8 cellular contexts compared by ENCODE assay signal in genomic region chr2:153478289-153479261, GRCh38. TPM values are rescaled to one million over a fixed set of nuclear protein-coding genes. Genes with fewer than 3 reads are reported as not detected.
DNase-seq lines count a peak whose midpoint lies in the region; FAIRE-seq and TF ChIP-seq lines count a peak whose summit lies in the region.

RPRM (minus strand) TSS chr2:153478762; CDS start chr2:153478565, 197 bp downstream.

- no peaks in the 10 kb centered on the region for H3K79me2 ChIP-seq in GM23248 (ENCODE audit: insufficient read depth)

- H3K4me2 ChIP-seq in GM23248 (ENCODE audit: unreplicated experiment), result peak within 1 kb of the TSS; percentile 81

- no peak for TF ChIP-seq POLR2A in H54 (IDR thresholded peaks at IDR 0.05; ENCODE audit: low read depth, low read length)

- H2AFZ ChIP-seq in GM23248, result peak within 1 kb of the TSS; percentile 72

- no peaks in the 10 kb centered on the region for H4K20me1 ChIP-seq in GM23248 (ENCODE audit: insufficient read depth)

- H3K27me3 ChIP-seq in GM23248 (replicated peaks; ENCODE audit: insufficient read depth) (peaks cover 50% of the 10 kb centered on the region), iPS DF 6.9 (ENCODE audit: control insufficient read depth, insufficient read depth, low read length) (no peaks in the 10 kb centered on the region)

- peak; percentile 78 for DNase-seq in GM23248
- DNase-seq in LHCN-M2 (ENCODE audit: low read depth), result peak; percentile 41
- DNase-seq in SW480 (ENCODE audit: low spot score), result peak; percentile 61
- peak; percentile 96 for DNase-seq in astrocyte of the hippocampus (ENCODE audit: low read depth, low spot score)
- DNase-seq in iPS DF 6.9 (ENCODE audit: low read depth, low spot score), result no peak
- peak; percentile 71 for DNase-seq in retinal pigment epithelial cell (ENCODE audit: low read depth)
- no peak for DNase-seq in H54 (ENCODE audit: insufficient read length, low spot score)

- WGBS in GM23248 (ENCODE audit: low coverage in 1 of 2, low lambda C conversion rate in 2 of 2, missing lambda C conversion rate in 2 of 2), 2 experiments, result 2 to 4% methylated on average over 86 to 88 of the region's 93 CpGs
- no CpG with 5 or more reads among the region's 93 CpGs for WGBS in iPS DF 6.9 (ENCODE audit: insufficient coverage, insufficient read length)

- H3F3A ChIP-seq in GM23248 (ENCODE audit: insufficient read depth), result no peaks in the 10 kb centered on the region

- H3K4me1 ChIP-seq in ES-I3 (ENCODE audit: insufficient read depth, low read length) (peaks cover 28% of the 10 kb centered on the region), GM23248 (ENCODE audit: insufficient read depth) (0 out of 2 replicates have a peak, but pooled peaks cover 4% of the 10 kb centered on the region), iPS DF 6.9 (ENCODE audit: control insufficient read depth, insufficient read depth, low read length) (peaks cover 2% of the 10 kb centered on the region)

- peak; percentile 81 for TF ChIP-seq CTCF in retinal pigment epithelial cell (conservative IDR thresholded peaks at IDR 0.05; ENCODE audit: low read depth, low read length)

- H3K27ac ChIP-seq in GM23248, result no peak within 1 kb of the TSS
- H3K27ac ChIP-seq in iPS DF 6.9 (ENCODE audit: low read length), result no peak within 1 kb of the TSS

- in situ Hi-C loops in GM23248 (cut with MboI), result no loop called here

- H3K9ac ChIP-seq in ES-I3 (ENCODE audit: low read depth, low read length) (peak within 1 kb of the TSS; percentile 80), GM23248 (no peak within 1 kb of the TSS)

- no peak for FAIRE-seq in H54 (lab: Jason Lieb, UNC)

- H3K36me3 ChIP-seq in ES-I3 (ENCODE audit: insufficient read depth, low read length) (no peaks in the 10 kb centered on the region), GM23248 (ENCODE audit: low read depth) (no peaks in the 10 kb centered on the region), iPS DF 6.9 (ENCODE audit: control insufficient read depth, insufficient read depth, low read length) (no peaks in the 10 kb centered on the region)

- no peaks in the 10 kb centered on the region for H3K9me3 ChIP-seq in ES-I3 (ENCODE audit: control insufficient read depth, insufficient read depth, low read length)
- H3K9me3 ChIP-seq in GM23248 (ENCODE audit: low read depth), result no peaks in the 10 kb centered on the region
- no peaks in the 10 kb centered on the region for H3K9me3 ChIP-seq in iPS DF 6.9 (ENCODE audit: control insufficient read depth, insufficient read depth, low read length)

- no peaks in the 10 kb centered on the region for H3K9me2 ChIP-seq in GM23248 (ENCODE audit: insufficient read depth)

- H3K4me3 ChIP-seq in GM23248 (peak within 1 kb of the TSS; percentile 69), iPS DF 6.9 (ENCODE audit: low read length) (peak within 1 kb of the TSS; percentile 65), retinal pigment epithelial cell (ENCODE audit: low read length) (peak within 1 kb of the TSS; percentile 88)

RNA-seq across cellular contexts. Expression of gene RPRM, which starts in this region (rescaled TPM):
- total RNA-seq in GM23248 (2014; rRNA removed; shearing (Covaris generic)), result not detected in 2 replicates
- not detected in 2 replicates for polyA plus RNA-seq in GM23248 (2016; fragmentation: Nextera tagmentation; extraction: Ambion mirVana)
- not detected in 2 replicates for total RNA-seq in LHCN-M2 (2014; rRNA removed)
- not detected for polyA plus RNA-seq in LHCN-M2 (2012)

Comparison
In these comparisons a context has a peak if more than half of its experiments do, and no peak if none do; other contexts are left out.
1. Peak in DNase-seq, H3K4me3 ChIP-seq and H3K4me2 ChIP-seq in GM23248; RNA of the gene not detected or under 1 TPM.
2. Peak in DNase-seq in LHCN-M2; RNA of the gene not detected or under 1 TPM.
3. DNase-seq: peak in SW480 (single experiment), astrocyte of the hippocampus (single experiment) and retinal pigment epithelial cell (single experiment); none in iPS DF 6.9 (single experiment) and H54 (single experiment).
4. Peak in every context shown above with its lines, with median percentiles within 50 percentile points of each other: H3K4me3 ChIP-seq.